Comparison of ENCODE assay signal across 8 cellular contexts in genomic region chr1:2290171-2290578, GRCh38.
A peak's percentile ranks its signal among the peaks of the same experiment; 100 is the strongest.
DNase-seq lines count a peak whose midpoint lies in the region; ATAC-seq, FAIRE-seq and TF ChIP-seq lines count a peak whose summit lies in the region.

No MANE protein-coding gene starts in this region.

- H3K27me3 Mint-ChIP-seq in activated T-cell treated with anti-CD3 and anti-CD28 coated beads, Interleukin-2, amount 50 U/mL, for 4 hours (ENCODE audit: low read depth), result no peaks in the 10 kb centered on the region

- peaks cover 89% of the 10 kb centered on the region for H4K20me1 ChIP-seq in OCI-LY3 (ENCODE audit: insufficient read depth, low read length)
- H4K20me1 ChIP-seq in endothelial cell of umbilical vein (replicated peaks; ENCODE audit: control insufficient read depth, extremely low read depth, insufficient read depth, low read length), result no peaks in the 10 kb centered on the region

- no peaks in the 10 kb centered on the region for H3K9me1 ChIP-seq in endothelial cell of umbilical vein (replicated peaks; ENCODE audit: control insufficient read depth, extremely low read depth, insufficient read depth, low read length)

- peak; percentile 42 to 45 for ATAC-seq in activated T-cell treated with anti-CD3 and anti-CD28 coated beads, Interleukin-2, amount 50 U/mL, for 4 hours
- ATAC-seq in stimulated activated effector memory CD8-positive, alpha-beta T cell treated with anti-CD3 and anti-CD28 coated beads, Interleukin-12 subunit alpha, Interleukin-12 subunit beta, amount 100 ng/mL, for 72 hours, result peak; percentile 56
- ATAC-seq in GM21390 (IDR thresholded peaks at IDR 0.05; ENCODE audit: unreplicated experiment) (no peak), HG03039 (IDR thresholded peaks at IDR 0.05; ENCODE audit: unreplicated experiment) (no peak)

- H3K79me2 ChIP-seq in OCI-LY3 (ENCODE audit: low read length) (peaks cover 60% of the 10 kb centered on the region), endothelial cell of umbilical vein (ENCODE audit: control insufficient read depth, insufficient read depth, low read length) (peaks cover 82% of the 10 kb centered on the region)

- H3K27me3 ChIP-seq in OCI-LY3 (ENCODE audit: low read depth, low read length), result peaks cover 18% of the 10 kb centered on the region
- H3K27me3 ChIP-seq in endothelial cell of umbilical vein (ENCODE audit: control insufficient read depth in 2 of 2, insufficient read depth in 2 of 2, low read length in 2 of 2), result no peaks in the 10 kb centered on the region

- H3K36me3 ChIP-seq in OCI-LY3 (replicated peaks; ENCODE audit: low read depth, low read length) (no peaks in the 10 kb centered on the region), endothelial cell of umbilical vein (ENCODE audit: control insufficient read depth in 2 of 2, extremely low read depth in 1 of 2, insufficient read depth in 2 of 2, low read length in 2 of 2) (no peaks in the 10 kb centered on the region)

- TF ChIP-seq CTCF in OCI-LY3 (IDR thresholded peaks at IDR 0.05; ENCODE audit: low read depth, low read length) (no peak), endothelial cell of umbilical vein (IDR thresholded peaks at IDR 0.05; ENCODE audit: extremely low read depth in 1 of 2, insufficient read depth in 1 of 2, low read depth in 1 of 2, low read length in 2 of 2) (no peak)

- H3K4me1 Mint-ChIP-seq in activated T-cell treated with anti-CD3 and anti-CD28 coated beads, Interleukin-2, amount 50 U/mL, for 4 hours (ENCODE audit: low read depth), result peaks cover 81% of the 10 kb centered on the region
- peaks cover 68% of the 10 kb centered on the region for H3K4me1 Mint-ChIP-seq in stimulated activated effector memory CD8-positive, alpha-beta T cell treated with anti-CD3 and anti-CD28 coated beads, Interleukin-12 subunit alpha, Interleukin-12 subunit beta, amount 100 ng/mL, for 72 hours

- H3K9ac ChIP-seq in OCI-LY3 (ENCODE audit: low read length) (peak overlapping the region; percentile 29; the same call in 1 of the 2 replicates), endothelial cell of umbilical vein (replicated peaks; ENCODE audit: extremely low read depth, insufficient read depth, low read length) (peak overlapping the region; percentile 27)

- intact Hi-C loops in endothelial cell of umbilical vein (cut with micrococcal nuclease), result loop anchor here (1.0 kb wide), 4 partner anchors 11 to 78 kb away; no protein-coding TSS in a partner anchor

- H3K27ac Mint-ChIP-seq in stimulated activated effector memory CD8-positive, alpha-beta T cell treated with anti-CD3 and anti-CD28 coated beads, Interleukin-12 subunit alpha, Interleukin-12 subunit beta, amount 100 ng/mL, for 72 hours, result peak overlapping the region; percentile 97

- H3K4me3 ChIP-seq in OCI-LY3 (ENCODE audit: low read length) (peak overlapping the region; percentile 68), endothelial cell of umbilical vein (replicated peaks in 1 of 3; ENCODE audit: insufficient read depth in 1 of 3, low read depth in 1 of 3, low read length in 3 of 3) (no peak overlapping the region)

- CTCF ChIA-PET in endothelial cell of umbilical vein (lab: Charles Lee), result interaction anchor here (1.0 to 1.5 kb wide), 4 partner anchors 25 to 95 kb away, joined by 3 to 5 read pairs (median 3); partner anchors contain the start of gene FAAP20

- BruUV-seq in endothelial cell of umbilical vein (replicated peaks; lab: Mats Ljungman, UMichigan), result no TSS peak

- H3K9me3 Mint-ChIP-seq in activated T-cell treated with anti-CD3 and anti-CD28 coated beads, Interleukin-2, amount 50 U/mL, for 4 hours, result no peaks in the 10 kb centered on the region
- H3K9me3 Mint-ChIP-seq in stimulated activated effector memory CD8-positive, alpha-beta T cell treated with anti-CD3 and anti-CD28 coated beads, Interleukin-12 subunit alpha, Interleukin-12 subunit beta, amount 100 ng/mL, for 72 hours, result no peaks in the 10 kb centered on the region

- DNase-seq in activated T-cell treated with anti-CD3 and anti-CD28 coated beads, Interleukin-2, amount 50 U/mL, for 4 hours, result no peak
- DNase-seq in activated T-cell treated with anti-CD3 and anti-CD28 coated beads for 4 hours, result no peak
- no peak for DNase-seq in endothelial cell of umbilical vein (ENCODE audit: low read depth, low spot score)
- DNase-seq in stimulated activated effector memory CD8-positive, alpha-beta T cell treated with anti-CD3 and anti-CD28 coated beads, Interleukin-12 subunit alpha, Interleukin-12 subunit beta, amount 100 ng/mL, for 72 hours (ENCODE audit: low spot score in 2 of 2), result no peak
- DNase-seq in SW480 (ENCODE audit: low spot score), result no peak

- H3K36me3 Mint-ChIP-seq in activated T-cell treated with anti-CD3 and anti-CD28 coated beads, Interleukin-2, amount 50 U/mL, for 4 hours (ENCODE audit: insufficient read depth), result peaks cover 2% of the 10 kb centered on the region
- peaks cover 41% of the 10 kb centered on the region for H3K36me3 Mint-ChIP-seq in stimulated activated effector memory CD8-positive, alpha-beta T cell treated with anti-CD3 and anti-CD28 coated beads, Interleukin-12 subunit alpha, Interleukin-12 subunit beta, amount 100 ng/mL, for 72 hours

- H2AFZ ChIP-seq in OCI-LY3 (ENCODE audit: low read depth, low read length) (no peak overlapping the region), endothelial cell of umbilical vein (ENCODE audit: low read depth, low read length) (no peak overlapping the region)

- H3K9me3 ChIP-seq in OCI-LY3 (ENCODE audit: insufficient read depth, low read length) (no peaks in the 10 kb centered on the region), endothelial cell of umbilical vein (replicated peaks; ENCODE audit: control insufficient read depth, insufficient read depth, low read length) (no peaks in the 10 kb centered on the region)

- H3K27ac ChIP-seq in OCI-LY3 (ENCODE audit: low read length) (no peak overlapping the region), endothelial cell of umbilical vein (ENCODE audit: insufficient read depth, low read depth, low read length) (peak overlapping the region; percentile 87)

- TF ChIP-seq POLR2A in endothelial cell of umbilical vein (IDR thresholded peaks at IDR 0.05; ENCODE audit: low read depth, low read length), result no peak

- H3K4me3 Mint-ChIP-seq in activated T-cell treated with anti-CD3 and anti-CD28 coated beads, Interleukin-2, amount 50 U/mL, for 4 hours, result peak overlapping the region; percentile 83
- H3K4me3 Mint-ChIP-seq in stimulated activated effector memory CD8-positive, alpha-beta T cell treated with anti-CD3 and anti-CD28 coated beads, Interleukin-12 subunit alpha, Interleukin-12 subunit beta, amount 100 ng/mL, for 72 hours, result peak overlapping the region; percentile 85

- FAIRE-seq in endothelial cell of umbilical vein (lab: Jason Lieb, UNC), result peak; percentile 46

- H3K4me2 ChIP-seq in OCI-LY3 (ENCODE audit: low read length) (peak overlapping the region; percentile 88), endothelial cell of umbilical vein (ENCODE audit: insufficient read depth, low read length) (peak overlapping the region; percentile 35)

- H3K4me1 ChIP-seq in OCI-LY3 (ENCODE audit: low read length), result peaks cover 19% of the 10 kb centered on the region
- H3K4me1 ChIP-seq in endothelial cell of umbilical vein (ENCODE audit: control insufficient read depth, extremely low read depth, insufficient read depth, low read length), result peaks cover 29% of the 10 kb centered on the region

- POLR2A ChIA-PET in endothelial cell of umbilical vein (lab: Charles Lee), result interaction anchor here (1.0 to 1.1 kb wide), 2 partner anchors 11 to 60 kb away, joined by 3 read pairs; no protein-coding TSS in a partner anchor

- dilution Hi-C loops in endothelial cell of umbilical vein (cut with MboI; ENCODE audit: extremely low pct_ligation_motif_present, low sequenced_read_pairs), result no loop called here

TF ChIP-seq in endothelial cell of umbilical vein, 7 proteins besides CTCF, POLR2A, EP300 and RAD21:
- TF ChIP-seq EZH2 (IDR thresholded peaks at IDR 0.05; ENCODE audit: borderline replicate concordance, low read depth, low read length, severe bottlenecking) (no peak), FOS (IDR thresholded peaks at IDR 0.05; ENCODE audit: borderline replicate concordance, insufficient read depth, low read length) (no peak), POLR2AphosphoS5 (IDR thresholded peaks at IDR 0.05; ENCODE audit: insufficient read depth, low read depth, low read length) (no peak), JUN (IDR thresholded peaks at IDR 0.05; ENCODE audit: borderline replicate concordance, insufficient read depth, insufficient read length, low read depth) (no peak), MYC (IDR thresholded peaks at IDR 0.05; ENCODE audit: low read depth, low read length) (no peak), GATA2 (IDR thresholded peaks at IDR 0.05; ENCODE audit: insufficient read depth, insufficient read length, low read depth, low read length) (no peak)
- TF ChIP-seq, protein P1, sequence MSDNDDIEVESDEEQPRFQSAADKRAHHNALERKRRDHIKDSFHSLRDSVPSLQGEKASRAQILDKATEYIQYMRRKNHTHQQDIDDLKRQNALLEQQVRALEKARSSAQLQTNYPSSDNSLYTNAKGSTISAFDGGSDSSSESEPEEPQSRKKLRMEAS (IDR thresholded peaks at IDR 0.05; ENCODE audit: insufficient read depth, insufficient read length), result no peak
TF ChIP-seq in endothelial cell of umbilical vein: peak in this region for 0.

Comparison
In these comparisons a context has a peak if more than half of its experiments do, and no peak if none do; other contexts are left out.
1. ATAC-seq: peak in activated T-cell treated with anti-CD3 and anti-CD28 coated beads, Interleukin-2, amount 50 U/mL, for 4 hours (2 of 2) and stimulated activated effector memory CD8-positive, alpha-beta T cell treated with anti-CD3 and anti-CD28 coated beads, Interleukin-12 subunit alpha, Interleukin-12 subunit beta, amount 100 ng/mL, for 72 hours (single experiment); none in GM21390 (single experiment) and HG03039 (single experiment).